Comparison of ENCODE assay signal across 26 cellular contexts in the genomic region with DNA sequence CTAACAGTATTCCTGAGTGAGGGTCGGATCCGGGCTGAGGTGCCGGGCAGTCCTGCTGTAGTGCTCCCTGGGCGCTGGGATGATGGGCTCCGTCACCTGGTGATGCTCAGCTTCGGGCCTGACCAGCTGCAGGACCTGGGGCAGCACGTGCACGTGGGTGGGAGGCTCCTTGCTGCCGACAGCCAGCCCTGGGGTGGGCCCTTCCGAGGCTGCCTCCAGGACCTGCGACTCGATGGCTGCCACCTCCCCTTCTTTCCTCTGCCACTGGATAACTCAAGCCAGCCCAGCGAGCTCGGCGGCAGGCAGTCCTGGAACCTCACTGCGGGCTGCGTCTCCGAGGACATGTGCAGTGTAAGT. TPM values are rescaled to one million over a fixed set of nuclear protein-coding genes. Genes with fewer than 3 reads are reported as not detected.
"Had no signal": no experiment of that assay in that cellular context is flagged by ENCODE, and none has a peak within 500 bp of the region (broad histone marks: within the 10 kb centered on the region; RNA-seq: fewer than 3 reads in every experiment).

No MANE protein-coding gene starts in this region.

- H3K4me1 ChIP-seq: SJSA1 had no signal

- H3K27me3 ChIP-seq: MG63 had no signal

- DNase-seq: IMR-90, Karpas-422, KG1, MG63, NCI-H1092, NCI-H1105 treated with DMSO at 0.1 percent for 48 hours, NCI-H1417 treated with DMSO at 0.1 percent for 48 hours, NCI-H146, NCI-H1694 treated with DMSO at 0.1 percent for 48 hours, NCI-H1930, NCI-H2081 treated with DMSO at 0.1 percent for 48 hours, NCI-H2171, NCI-H226, NCI-H446, NCI-H510A, NCI-H524 treated with DMSO at 0.1 percent for 48 hours, NCI-H69, NCI-H774, Right ventricle myocardium superior, RPMI8226, SIG-M5 had no signal

- H3K9me3 ChIP-seq: MG63, SJSA1 had no signal

- H3K27ac ChIP-seq: SJSA1, SK-N-MC had no signal

- H3K36me3 ChIP-seq: MG63, SJSA1 had no signal

- H3K4me3 ChIP-seq: MG63, SJSA1, SK-N-MC had no signal

- FAIRE-seq: HepG2, RCC 7860 had no signal

RNA-seq across cellular contexts. Expression of gene CRB2, which starts 15.2 kb away (rescaled TPM):
- total RNA-seq: HT1080, IMR-90, Right ventricle myocardium superior, SJSA1 had no signal
- polyA plus RNA-seq: IMR-90 had no signal
